Comparison of ENCODE assay signal across 25 cellular contexts in the genomic region with DNA sequence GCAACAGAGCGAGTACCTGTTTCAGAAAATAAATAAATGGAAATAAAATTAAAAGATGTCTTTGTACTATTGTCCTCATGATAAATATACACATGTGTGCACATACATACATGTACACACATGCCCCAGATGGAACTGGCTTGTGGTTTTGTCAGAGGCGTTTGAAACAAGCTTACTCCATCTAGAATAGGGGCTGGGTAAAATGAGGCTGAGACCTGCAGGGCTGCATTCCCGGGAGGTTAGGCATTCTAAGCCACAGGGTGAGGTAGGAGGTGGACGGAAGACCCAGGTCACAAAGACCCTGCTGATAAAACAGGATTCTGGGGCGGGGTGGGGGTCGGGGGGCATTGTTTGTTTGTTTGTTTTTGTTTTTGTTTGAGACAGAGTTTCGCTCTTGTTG. TPM values are rescaled to one million over a fixed set of nuclear protein-coding genes. Genes with fewer than 3 reads are reported as not detected.
DNase-seq lines count a peak whose midpoint lies in the region; ATAC-seq, FAIRE-seq and TF ChIP-seq lines count a peak whose summit lies in the region.
"Had no signal": no experiment of that assay in that cellular context is flagged by ENCODE, and none has a peak within 500 bp of the region (broad histone marks: within the 10 kb centered on the region; RNA-seq: fewer than 3 reads in every experiment).

No MANE protein-coding gene starts in this region.

- no peak overlapping the region for H4K8ac ChIP-seq in H9 (replicated peaks; ENCODE audit: insufficient read length, low read depth, low read length)

- H3K4me3 ChIP-seq in bronchial epithelial cell (ENCODE audit: low read depth, low read length) (no peak overlapping the region), smooth muscle cell (no peak overlapping the region)

- H3K4me1 Mint-ChIP-seq in H9 = peaks cover 25 to 29% of the 10 kb centered on the region in 2 experiments

- no peak overlapping the region for H2AK5ac ChIP-seq in H9 (ENCODE audit: insufficient read length, low read length)

- no peaks in the 10 kb centered on the region for H3K79me1 ChIP-seq in H9 (ENCODE audit: insufficient read depth, low read depth, low read length, poor library complexity, severe bottlenecking)

- ATAC-seq in esophagus mucosa (peak; percentile 68), GM21360 (IDR thresholded peaks at IDR 0.05; ENCODE audit: unreplicated experiment) (no peak), GM18868 (IDR thresholded peaks at IDR 0.05; ENCODE audit: unreplicated experiment) (no peak)
- ATAC-seq: Panc1 had no signal

- H3K36me3 ChIP-seq in bronchial epithelial cell (ENCODE audit: control insufficient read depth, insufficient read depth, low read length) (no peaks in the 10 kb centered on the region), smooth muscle cell (ENCODE audit: low read depth) (no peaks in the 10 kb centered on the region)

- H3K56ac ChIP-seq in H9 (ENCODE audit: insufficient read length, low read depth, low read length) = no peak overlapping the region

- H3K4me2 ChIP-seq in H9 (ENCODE audit: insufficient read depth, insufficient read length, low read length) (no peak overlapping the region), smooth muscle cell (no peak overlapping the region)

- no peaks in the 10 kb centered on the region for H3K27me3 Mint-ChIP-seq in H9 (ENCODE audit: low read depth)

- no peak overlapping the region for H3T11ph ChIP-seq in H9 (ENCODE audit: low read length)

- no peak overlapping the region for H2BK15ac ChIP-seq in H9 (ENCODE audit: low read depth, low read length)

- H2AFZ ChIP-seq in H9 (ENCODE audit: low read length) = no peak overlapping the region
- H2AFZ ChIP-seq in smooth muscle cell (ENCODE audit: low read depth) = no peak overlapping the region

- H3K4me1 ChIP-seq in H9 (ENCODE audit: insufficient read depth, low read length) (0 out of 2 replicates have a peak, but pooled peaks cover 3% of the 10 kb centered on the region), smooth muscle cell (ENCODE audit: low read depth) (peaks cover 7% of the 10 kb centered on the region)

- H3K14ac ChIP-seq in H9 (ENCODE audit: insufficient read depth, low read length) = no peak overlapping the region

- no peaks in the 10 kb centered on the region for H3K23me2 ChIP-seq in H9 (ENCODE audit: insufficient read length, low read depth, low read length, poor library complexity, severe bottlenecking)

- DNase-seq in H9 = no peak
- peak; percentile 90 for DNase-seq in bronchial epithelial cell (ENCODE audit: low read depth)
- no peak for DNase-seq in smooth muscle cell (lab: John Stamatoyannopoulos, UW; ENCODE audit: unreplicated experiment)
- DNase-seq in mucosa of gallbladder (ENCODE audit: low spot score) = no peak
- DNase-seq: Calu3; DMS79 treated with DMSO at 0.1 percent for 48 hours; H7; HFFc6; KBM-7; MM.1S; NCI-H1092; NCI-H146; NCI-H1930; NCI-H2107; NCI-H446 treated with DMSO at 0.1 percent for 48 hours; NCI-H526; NCI-H82; NK-92 treated with Interleukin-12 subunit alpha and Interleukin-12 subunit beta, amount 100 ng/mL, for 24 hours; SHP77 had no signal

- no peak overlapping the region for H4K5ac ChIP-seq in H9 (ENCODE audit: insufficient read length, low read depth, low read length)

- H3K27ac Mint-ChIP-seq in H9 = peak overlapping the region in 2 of 3 experiments; percentile 44 to 61; a peak in 1 of 7 replicates
- H3K27ac Mint-ChIP-seq: HFFc6 had no signal

- H3K36me3 Mint-ChIP-seq in H9 (ENCODE audit: insufficient read depth in 1 of 3, low read depth in 3 of 3) = no peaks in the 10 kb centered on the region

- no peaks in the 10 kb centered on the region for H3K79me2 ChIP-seq in H9 (ENCODE audit: insufficient read depth, low read length)
- no peaks in the 10 kb centered on the region for H3K79me2 ChIP-seq in smooth muscle cell (ENCODE audit: low read depth)

- H2BK5ac ChIP-seq in H9 (ENCODE audit: insufficient read length, low read length) = no peak overlapping the region

- no peak overlapping the region for H3K27ac ChIP-seq in H9 (ENCODE audit: insufficient read length, low read depth, low read length)
- peak overlapping the region; percentile 82 for H3K27ac ChIP-seq in smooth muscle cell (ENCODE audit: low read depth)
- H3K27ac ChIP-seq: RWPE1 had no signal

- H2BK120ac ChIP-seq in H9 (ENCODE audit: low read depth, low read length, poor library complexity, severe bottlenecking) = peak overlapping the region; percentile 36

- peaks cover 6% of the 10 kb centered on the region for H3F3A ChIP-seq in smooth muscle cell (ENCODE audit: low read depth)

- H3K4me3 Mint-ChIP-seq in H9 = no peak overlapping the region
- H3K4me3 Mint-ChIP-seq: HFFc6 had no signal

- FAIRE-seq in bronchial epithelial cell (lab: Jason Lieb, UNC) = no peak
- FAIRE-seq: HTR-8/SVneo had no signal

- H3K18ac ChIP-seq in H9 (ENCODE audit: insufficient read length, low read depth, low read length) = no peak overlapping the region

- H3K27me3 ChIP-seq in H9 (ENCODE audit: insufficient read depth, low read length) = no peaks in the 10 kb centered on the region
- H3K27me3 ChIP-seq in bronchial epithelial cell (ENCODE audit: control insufficient read depth, insufficient read depth, low read length) = no peaks in the 10 kb centered on the region
- H3K27me3 ChIP-seq in smooth muscle cell (ENCODE audit: low read depth) = no peaks in the 10 kb centered on the region

- no peak overlapping the region for H2BK12ac ChIP-seq in H9 (ENCODE audit: insufficient read length, low read depth, low read length)

- no peak overlapping the region for H2BK20ac ChIP-seq in H9 (ENCODE audit: low read depth, low read length, poor library complexity, severe bottlenecking)

- no peaks in the 10 kb centered on the region for H4K20me1 ChIP-seq in H9 (ENCODE audit: control insufficient read depth, insufficient read depth, insufficient read length)
- no peaks in the 10 kb centered on the region for H4K20me1 ChIP-seq in smooth muscle cell (ENCODE audit: low read depth)

- no CpG with 5 or more reads among the region's 7 CpGs for WGBS in H9 (ENCODE audit: extremely low coverage, insufficient read length, low lambda C conversion rate)
- 64% methylated on average over 7 of the region's 7 CpGs for WGBS in smooth muscle cell (ENCODE audit: low lambda C conversion rate)

- no peak overlapping the region for H3K4ac ChIP-seq in H9 (ENCODE audit: low read depth, low read length)

- no peaks in the 10 kb centered on the region for H3K9me3 ChIP-seq in H9 (ENCODE audit: control insufficient read depth, low read depth, low read length)
- no peaks in the 10 kb centered on the region for H3K9me3 ChIP-seq in smooth muscle cell (replicated peaks; ENCODE audit: low read depth)

- no peak overlapping the region for H3K9ac ChIP-seq in H9 (ENCODE audit: extremely low read depth, insufficient read length, low read length)
- no peak overlapping the region for H3K9ac ChIP-seq in smooth muscle cell (ENCODE audit: low read depth)

- no peaks in the 10 kb centered on the region for H3K9me3 Mint-ChIP-seq in H9
- H3K9me3 Mint-ChIP-seq: HFFc6 had no signal

- H3K23ac ChIP-seq in H9 (ENCODE audit: insufficient read length, low read depth, low read length) = no peak overlapping the region

- no peak overlapping the region for H4K91ac ChIP-seq in H9 (ENCODE audit: insufficient read length, low read depth, low read length)

- TF ChIP-seq CTCF in H9 (conservative IDR thresholded peaks at IDR 0.05) (no peak), bronchial epithelial cell (IDR thresholded peaks at IDR 0.05; ENCODE audit: insufficient read depth, low read length, severe bottlenecking) (no peak), smooth muscle cell (IDR thresholded peaks at IDR 0.05; ENCODE audit: borderline replicate concordance, insufficient read depth, poor library complexity, severe bottlenecking) (no peak)

RNA-seq across cellular contexts. Expression of gene SIN3B, which starts 8.1 kb away (rescaled TPM):
- total RNA-seq in H9 (2021) = 72.5 and 72.7 TPM in 2 replicates
- total RNA-seq in bronchial epithelial cell = 18.4 and 28.8 TPM in 2 replicates
- 19.7 TPM for total RNA-seq in esophagus mucosa
- 22.4 and 25.1 TPM in 2 replicates for total RNA-seq in smooth muscle cell
- polyA plus RNA-seq in smooth muscle cell = 16.5 and 29.2 TPM in 2 replicates
- total RNA-seq in mucosa of gallbladder = 46.0 TPM
